ENCODE assay signal across 19 cellular contexts in genomic region chr10:117237401-117237991, GRCh38. TPM values are rescaled to one million over a fixed set of nuclear protein-coding genes. Genes with fewer than 3 reads are reported as not detected.
DNase-seq lines count a peak whose midpoint lies in the region; ATAC-seq and TF ChIP-seq lines count a peak whose summit lies in the region.
"Had no signal": no experiment of that assay in that cellular context is flagged by ENCODE, and none has a peak within 500 bp of the region (broad histone marks: within the 10 kb centered on the region; RNA-seq: fewer than 3 reads in every experiment).

No MANE protein-coding gene starts in this region.

- no peaks in the 10 kb centered on the region for H3K36me3 ChIP-seq in esophagus squamous epithelium
- H3K36me3 ChIP-seq: breast epithelium, SJCRH30, spleen, stomach had no signal

- H3K4me3 Mint-ChIP-seq in dendritic cell treated with granulocyte-macrophage colony-stimulating factor and Interleukin-4, amounts not matched to agents 40 ng/mL and 50 ng/mL, for 4 days: no peak overlapping the region
- H3K4me3 Mint-ChIP-seq: activated naive CD8-positive, alpha-beta T cell treated with anti-CD3 and anti-CD28 coated beads, Interleukin-2, amount 10 ng/mL, durations not matched to agents 7 days and 5 days had no signal

- no peak for TF ChIP-seq POLR2A in esophagus squamous epithelium (IDR thresholded peaks at IDR 0.05)

- H3K27me3 ChIP-seq in esophagus squamous epithelium: peaks cover 0 to 85% (median 8%) of the 10 kb centered on the region in 4 donors

- H3K27ac ChIP-seq in esophagus squamous epithelium: no peak overlapping the region
- H3K27ac ChIP-seq: breast epithelium, SJCRH30, stomach had no signal

- peaks cover 10% of the 10 kb centered on the region for H3K9me3 Mint-ChIP-seq in dendritic cell treated with granulocyte-macrophage colony-stimulating factor and Interleukin-4, amounts not matched to agents 40 ng/mL and 50 ng/mL, for 4 days

- peak; percentile 73 for ATAC-seq in HG03103 (IDR thresholded peaks at IDR 0.05; ENCODE audit: low read depth, unreplicated experiment)
- ATAC-seq in HG03378 (IDR thresholded peaks at IDR 0.05; ENCODE audit: unreplicated experiment): no peak
- no peak for ATAC-seq in GM19467 (IDR thresholded peaks at IDR 0.05; ENCODE audit: unreplicated experiment)

- peak overlapping the region; percentile 40 for H3K27ac Mint-ChIP-seq in dendritic cell treated with granulocyte-macrophage colony-stimulating factor and Interleukin-4, amounts not matched to agents 40 ng/mL and 50 ng/mL, for 4 days
- H3K27ac Mint-ChIP-seq: activated naive CD8-positive, alpha-beta T cell treated with anti-CD3 and anti-CD28 coated beads, Interleukin-2, amount 10 ng/mL, durations not matched to agents 7 days and 5 days had no signal

- TF ChIP-seq CTCF in esophagus squamous epithelium (IDR thresholded peaks at IDR 0.05): no peak

- peaks cover 3 to 16% (median 7%) of the 10 kb centered on the region in 3 donors for H3K4me1 ChIP-seq in esophagus squamous epithelium
- H3K4me1 ChIP-seq: breast epithelium, SJCRH30 had no signal

- DNase-seq in GDM1 (lab: John Stamatoyannopoulos, UW): peak; percentile 60
- DNase-seq in NOMO-1 treated with DMSO at 0.1 percent for 48 hours (lab: John Stamatoyannopoulos, UW; ENCODE audit: unreplicated experiment): peak; percentile 97
- no peak for DNase-seq in D341Med (ENCODE audit: low spot score)
- DNase-seq in esophagus squamous epithelium (lab: John Stamatoyannopoulos, UW): no peak
- DNase-seq: activated CD4-positive, alpha-beta T cell treated with anti-CD3 and anti-CD28 coated beads, Interleukin-2, amount 50 U/mL, for 48 hours; activated naive CD8-positive, alpha-beta T cell treated with anti-CD3 and anti-CD28 coated beads, Interleukin-2, amount 10 ng/mL, durations not matched to agents 7 days and 5 days; activated T-cell treated with anti-CD3 and anti-CD28 coated beads, Interleukin-2, amount 50 U/mL, for 48 hours; COR-L47; effector CD4-positive, alpha-beta T cell; NCI-H1436; SJCRH30; spleen; stomach had no signal

- intact Hi-C loops in dendritic cell treated with granulocyte-macrophage colony-stimulating factor and Interleukin-4, amounts not matched to agents 40 ng/mL and 50 ng/mL, for 4 days (cut with micrococcal nuclease): no loop called here
- intact Hi-C loops in esophagus squamous epithelium (cut with DNase I): no loop called here

- H3K4me3 ChIP-seq in esophagus squamous epithelium: no peak overlapping the region
- H3K4me3 ChIP-seq: breast epithelium, SJCRH30, spleen, stomach had no signal

- 70 to 73% methylated on average over 5 of the region's 5 CpGs for WGBS in esophagus squamous epithelium, 2 donors

- no peaks in the 10 kb centered on the region for H3K9me3 ChIP-seq in esophagus squamous epithelium
- H3K9me3 ChIP-seq: breast epithelium, SJCRH30, stomach had no signal

- H3K4me1 Mint-ChIP-seq in dendritic cell treated with granulocyte-macrophage colony-stimulating factor and Interleukin-4, amounts not matched to agents 40 ng/mL and 50 ng/mL, for 4 days (ENCODE audit: low read depth): no peaks in the 10 kb centered on the region

- peaks cover 33% of the 10 kb centered on the region for H3K27me3 Mint-ChIP-seq in dendritic cell treated with granulocyte-macrophage colony-stimulating factor and Interleukin-4, amounts not matched to agents 40 ng/mL and 50 ng/mL, for 4 days

- peaks cover 6% of the 10 kb centered on the region for H3K36me3 Mint-ChIP-seq in dendritic cell treated with granulocyte-macrophage colony-stimulating factor and Interleukin-4, amounts not matched to agents 40 ng/mL and 50 ng/mL, for 4 days (ENCODE audit: low read depth)
- H3K36me3 Mint-ChIP-seq: activated naive CD8-positive, alpha-beta T cell treated with anti-CD3 and anti-CD28 coated beads, Interleukin-2, amount 10 ng/mL, durations not matched to agents 7 days and 5 days had no signal

RNA-seq across cellular contexts. Expression of gene SLC18A2, which starts 3.4 kb away (rescaled TPM):
- 1 to 10 TPM in 2 of 4 donors, under 1 TPM in 2; 0.11 to 2.9 (median 0.68) TPM for total RNA-seq in esophagus squamous epithelium

RNA-seq across cellular contexts. Expression of gene KCNK18, which starts 40.2 kb away (rescaled TPM):
- total RNA-seq in esophagus squamous epithelium: not detected
- total RNA-seq: activated naive CD8-positive, alpha-beta T cell treated with anti-CD3 and anti-CD28 coated beads, Interleukin-2, amount 10 ng/mL, durations not matched to agents 7 days and 5 days; breast epithelium; H4; SJCRH30; spleen; stomach had no signal

Comparison
In these comparisons a context has a peak if more than half of its experiments do, and no peak if none do; other contexts are left out.
1. DNase-seq: peak in GDM1 (single experiment) and NOMO-1 treated with DMSO at 0.1 percent for 48 hours (single experiment); none in D341Med (single experiment) and esophagus squamous epithelium (single experiment).